8 cellular contexts compared by ENCODE assay signal in genomic region chr15:40787344-40787841, GRCh38. TPM values are rescaled to one million over a fixed set of nuclear protein-coding genes. Genes with fewer than 3 reads are reported as not detected.
DNase-seq lines count a peak whose midpoint lies in the region; ATAC-seq and TF ChIP-seq lines count a peak whose summit lies in the region.

No MANE protein-coding gene starts in this region.

- peaks cover 48% of the 10 kb centered on the region for H3K4me1 Mint-ChIP-seq in stimulated activated naive CD8-positive, alpha-beta T cell treated with anti-CD3 and anti-CD28 coated beads, Interleukin-15, amount 100 ng/mL, for 72 hours

- no peaks in the 10 kb centered on the region for H3K27me3 ChIP-seq in RWPE2 (ENCODE audit: insufficient read depth, poor library complexity, severe bottlenecking)

- H3K4me1 ChIP-seq in RWPE2 (ENCODE audit: insufficient read depth, poor library complexity, severe bottlenecking) = peaks cover 61% of the 10 kb centered on the region

- H3K27ac Mint-ChIP-seq in stimulated activated naive CD8-positive, alpha-beta T cell treated with anti-CD3 and anti-CD28 coated beads, Interleukin-15, amount 100 ng/mL, for 72 hours = no peak overlapping the region

- H3K27me3 Mint-ChIP-seq in stimulated activated naive CD8-positive, alpha-beta T cell treated with anti-CD3 and anti-CD28 coated beads, Interleukin-15, amount 100 ng/mL, for 72 hours = no peaks in the 10 kb centered on the region

- ATAC-seq in RWPE2 (ENCODE audit: low read depth) (peak; percentile 84), GM21717 (IDR thresholded peaks at IDR 0.05; ENCODE audit: unreplicated experiment) (no peak)
- ATAC-seq in stimulated activated naive CD8-positive, alpha-beta T cell treated with anti-CD3 and anti-CD28 coated beads, Interleukin-15, amount 100 ng/mL, for 72 hours = peak; percentile 95

- H3K4me3 Mint-ChIP-seq in stimulated activated naive CD8-positive, alpha-beta T cell treated with anti-CD3 and anti-CD28 coated beads, Interleukin-15, amount 100 ng/mL, for 72 hours = peak overlapping the region; percentile 10 to 42

- peak overlapping the region; percentile 96 for H3K27ac ChIP-seq in RWPE2 (ENCODE audit: poor library complexity, severe bottlenecking)

- H3K9me3 ChIP-seq in RWPE2 (ENCODE audit: severe bottlenecking) = no peaks in the 10 kb centered on the region

- no peaks in the 10 kb centered on the region for H3K9me3 Mint-ChIP-seq in stimulated activated naive CD8-positive, alpha-beta T cell treated with anti-CD3 and anti-CD28 coated beads, Interleukin-15, amount 100 ng/mL, for 72 hours

- DNase-seq in NOMO-1 (lab: John Stamatoyannopoulos, UW; ENCODE audit: unreplicated experiment in 2 of 2) (peak; percentile 13 to 55), NOMO-1 treated with dmso at 0.1 percent for 144 hours (lab: John Stamatoyannopoulos, UW; ENCODE audit: unreplicated experiment) (no peak), RWPE2 (ENCODE audit: low spot score) (peak; percentile 98), lung microvascular endothelial cell (ENCODE audit: low read depth in 2 of 2) (peak; percentile 48 to 67), Ammon's horn (ENCODE audit: low spot score) (no peak)
- peak; percentile 41 for DNase-seq in activated naive CD8-positive, alpha-beta T cell treated with anti-CD3 and anti-CD28 coated beads, Interleukin-2, amount 50 U/mL, for 16 hours (ENCODE audit: low read depth, low spot score)
- peak; percentile 34 to 74 for DNase-seq in stimulated activated naive CD8-positive, alpha-beta T cell treated with anti-CD3 and anti-CD28 coated beads, Interleukin-15, amount 100 ng/mL, for 72 hours

- TF ChIP-seq CTCF in RWPE2 (IDR thresholded peaks at IDR 0.05; ENCODE audit: poor library complexity, severe bottlenecking) = no peak

- peaks cover 29% of the 10 kb centered on the region for H3K36me3 ChIP-seq in RWPE2 (ENCODE audit: low read depth)

- no peak overlapping the region for H3K4me3 ChIP-seq in RWPE2 (ENCODE audit: severe bottlenecking)

RNA-seq across cellular contexts. Expression of gene C15orf62, which starts 17.6 kb away (rescaled TPM):
- 0.22 and 0.40 TPM in 2 replicates for total RNA-seq in lung microvascular endothelial cell

RNA-seq across cellular contexts. Expression of gene ZFYVE19, which starts 19.5 kb away (rescaled TPM):
- 18.1 and 21.4 TPM in 2 replicates for total RNA-seq in lung microvascular endothelial cell

RNA-seq across cellular contexts. Expression of gene DNAJC17, which starts 19.9 kb away (rescaled TPM):
- total RNA-seq in lung microvascular endothelial cell = 13.5 and 14.3 TPM in 2 replicates

RNA-seq across cellular contexts. Expression of gene GCHFR, which starts 23.5 kb away (rescaled TPM):
- 17.5 and 20.7 TPM in 2 replicates for total RNA-seq in lung microvascular endothelial cell

RNA-seq across cellular contexts. Expression of gene RMDN3, which starts 32.3 kb away (rescaled TPM):
- 14.2 and 28.6 TPM in 2 replicates for total RNA-seq in lung microvascular endothelial cell

Comparison
In these comparisons a context has a peak if more than half of its experiments do, and no peak if none do; other contexts are left out.
1. DNase-seq: peak in NOMO-1 (2 of 2), RWPE2 (single experiment), activated naive CD8-positive, alpha-beta T cell treated with anti-CD3 and anti-CD28 coated beads, Interleukin-2, amount 50 U/mL, for 16 hours (single experiment), lung microvascular endothelial cell (2 of 2) and stimulated activated naive CD8-positive, alpha-beta T cell treated with anti-CD3 and anti-CD28 coated beads, Interleukin-15, amount 100 ng/mL, for 72 hours (2 of 2); none in NOMO-1 treated with dmso at 0.1 percent for 144 hours (single experiment) and Ammon's horn (single experiment).